ENCODE assay signal across 35 cellular contexts in genomic region chr15:98523912-98524255, GRCh38.
"Had no signal": no experiment of that assay in that cellular context is flagged by ENCODE, and none has a peak within 500 bp of the region (broad histone marks: within the 10 kb centered on the region; RNA-seq: fewer than 3 reads in every experiment).

No MANE protein-coding gene starts in this region.

- H3K4me3 ChIP-seq: coronary artery, dorsolateral prefrontal cortex, gastrocnemius medialis, left lung, lower lobe of right lung, sigmoid colon, smooth muscle cell, thyroid gland, upper lobe of right lung had no signal

- H3K4me3 Mint-ChIP-seq: activated naive CD8-positive, alpha-beta T cell; naive B cell; stimulated activated memory B cell treated with anti-CD40 and anti-IgM and Interleukin-4, amounts not matched to agents 10 μg/mL and 1 μg/mL and 100 μg/mL, for 72 hours; stimulated activated naive CD8-positive, alpha-beta T cell treated with anti-CD3 and anti-CD28 coated beads, Interleukin-15, amount 100 ng/mL, for 72 hours; T-helper 1 cell treated with Interleukin-12 subunit alpha and Interleukin-12 subunit beta and Interleukin-4 antibody, amounts not matched to agents 30 μg/mL and 1 μg/mL, for 36 hours had no signal

- H3K27ac ChIP-seq: coronary artery, gastrocnemius medialis, left lung, lower lobe of right lung, neutrophil, thyroid gland, upper lobe of right lung, VCaP had no signal

- ATAC-seq: activated CD4-positive, CD25-positive, alpha-beta regulatory T cell treated with anti-CD3 and anti-CD28 coated beads, Interleukin-2, amount 50 U/mL, for 24 hours; gastrocnemius medialis; left lung; lower lobe of right lung; stimulated activated memory B cell treated with anti-CD40 and anti-IgM and Interleukin-4, amounts not matched to agents 10 μg/mL and 1 μg/mL and 100 μg/mL, for 72 hours; stimulated activated naive CD8-positive, alpha-beta T cell treated with anti-CD3 and anti-CD28 coated beads, Interleukin-15, amount 100 ng/mL, for 72 hours; upper lobe of right lung had no signal

- H3K27ac Mint-ChIP-seq: activated naive CD8-positive, alpha-beta T cell; naive B cell; progenitor cell of endocrine pancreas; stimulated activated memory B cell treated with anti-CD40 and anti-IgM and Interleukin-4, amounts not matched to agents 10 μg/mL and 1 μg/mL and 100 μg/mL, for 72 hours; stimulated activated naive CD8-positive, alpha-beta T cell treated with anti-CD3 and anti-CD28 coated beads, Interleukin-15, amount 100 ng/mL, for 72 hours; T-helper 1 cell treated with Interleukin-12 subunit alpha and Interleukin-12 subunit beta and Interleukin-4 antibody, amounts not matched to agents 30 μg/mL and 1 μg/mL, for 36 hours had no signal

- H3K9me3 Mint-ChIP-seq: stimulated activated memory B cell treated with anti-CD40 and anti-IgM and Interleukin-4, amounts not matched to agents 10 μg/mL and 1 μg/mL and 100 μg/mL, for 72 hours; stimulated activated naive CD8-positive, alpha-beta T cell treated with anti-CD3 and anti-CD28 coated beads, Interleukin-15, amount 100 ng/mL, for 72 hours; T-helper 1 cell treated with Interleukin-12 subunit alpha and Interleukin-12 subunit beta and Interleukin-4 antibody, amounts not matched to agents 30 μg/mL and 1 μg/mL, for 36 hours had no signal

- H3K4me2 ChIP-seq: smooth muscle cell had no signal

- H3K4me1 ChIP-seq: gastrocnemius medialis, upper lobe of right lung had no signal

- FAIRE-seq: islet of Langerhans, TTC549 had no signal

- H3K27me3 ChIP-seq: gastrocnemius medialis, left lung, sigmoid colon, thyroid gland, upper lobe of right lung had no signal

- H3K9me3 ChIP-seq: gastrocnemius medialis, left lung, lower lobe of right lung, neutrophil, sigmoid colon, thyroid gland, upper lobe of right lung had no signal

- H3K36me3 Mint-ChIP-seq: activated naive CD8-positive, alpha-beta T cell; naive B cell; stimulated activated memory B cell treated with anti-CD40 and anti-IgM and Interleukin-4, amounts not matched to agents 10 μg/mL and 1 μg/mL and 100 μg/mL, for 72 hours had no signal

- DNase-seq: activated CD4-positive, alpha-beta T cell treated with anti-CD3 and anti-CD28 coated beads for 48 hours; activated CD4-positive, alpha-beta T cell treated with anti-CD3 and anti-CD28 coated beads, Interleukin-2, amount 50 U/mL, for 48 hours; activated CD8-positive, alpha-beta memory T cell treated with anti-CD3 and anti-CD28 coated beads for 24 hours; activated effector memory CD4-positive, alpha-beta T cell treated with Interleukin-2 at 50 U/mL for 16 hours; activated naive CD4-positive, alpha-beta T cell treated with Interleukin-2 at 50 U/mL for 16 hours; anterior cingulate cortex; cerebellar nuclear complex; dorsolateral prefrontal cortex; effector memory CD4-positive, alpha-beta T cell; erythroblast; gastrocnemius medialis; glutamatergic neuron; left lung; lower lobe of right lung; mesenchymal stem cell; naive B cell; sigmoid colon; stimulated activated CD4-positive, alpha-beta T cell treated with anti-CD3 and anti-CD28 coated beads, Interleukin-1b, Interleukin-23, amount 100 ng/mL, for 48 hours; stimulated activated CD4-positive, alpha-beta T cell treated with anti-CD3 and anti-CD28 coated beads, Interleukin-4, amount 100 ng/mL, for 4 hours; stimulated activated CD8-positive, alpha-beta memory T cell treated with anti-CD3 and anti-CD28 coated beads, Interleukin-4, amount 100 ng/mL, for 48 hours; stimulated activated naive CD8-positive, alpha-beta T cell treated with anti-CD3 and anti-CD28 coated beads, Interleukin-15, amount 100 ng/mL, for 72 hours; T-helper 9 cell; upper lobe of right lung had no signal

- H3K36me3 ChIP-seq: gastrocnemius medialis, left lung, lower lobe of right lung, neutrophil, sigmoid colon, thyroid gland, upper lobe of right lung had no signal
